In genomic region chr15:44719293-44719999, GRCh38 we compare ENCODE assay signal across 8 cellular contexts. TPM values are rescaled to one million over a fixed set of nuclear protein-coding genes. Genes with fewer than 3 reads are reported as not detected.
DNase-seq lines count a peak whose midpoint lies in the region; ATAC-seq and TF ChIP-seq lines count a peak whose summit lies in the region.

No MANE protein-coding gene starts in this region.

- no peaks in the 10 kb centered on the region for H3K27me3 ChIP-seq in left ventricle myocardium inferior (ENCODE audit: low read depth)
- no peaks in the 10 kb centered on the region for H3K27me3 ChIP-seq in right atrium auricular region

- H3K4me1 ChIP-seq in left ventricle myocardium inferior: peaks cover 46% of the 10 kb centered on the region
- H3K4me1 ChIP-seq in right atrium auricular region: peaks cover 0 to 25% of the 10 kb centered on the region in 2 donors

- H3K27ac Mint-ChIP-seq in T-helper 2 cell treated with Interferon-gamma antibody and Interleukin-4, amounts not matched to agents 5 μg/mL and 100 μg/mL, for 36 hours: peak overlapping the region; percentile 97

- peak; percentile 46 for ATAC-seq in HG03103 (IDR thresholded peaks at IDR 0.05; ENCODE audit: low read depth, unreplicated experiment)

- H3K36me3 ChIP-seq in left ventricle myocardium inferior (peaks cover 41% of the 10 kb centered on the region), right atrium auricular region (peaks cover 46% of the 10 kb centered on the region)

- no peaks in the 10 kb centered on the region for H3K27me3 Mint-ChIP-seq in T-helper 2 cell treated with Interferon-gamma antibody and Interleukin-4, amounts not matched to agents 5 μg/mL and 100 μg/mL, for 36 hours (ENCODE audit: low read depth)

- H3K4me3 Mint-ChIP-seq in T-helper 2 cell treated with Interferon-gamma antibody and Interleukin-4, amounts not matched to agents 5 μg/mL and 100 μg/mL, for 36 hours: peak overlapping the region; percentile 77

- DNase-seq in left ventricle myocardium inferior (no peak), right atrium auricular region (ENCODE audit: low spot score) (no peak), fibroblast of pulmonary artery (ENCODE audit: low read depth) (peak; percentile 27), NCI-H2196 treated with DMSO at 0.1 percent for 48 hours (lab: John Stamatoyannopoulos, UW; ENCODE audit: unreplicated experiment) (no peak), ureter (ENCODE audit: low spot score) (no peak), DMS79 (lab: John Stamatoyannopoulos, UW) (no peak)
- DNase-seq in T-helper 2 cell treated with Interferon-gamma antibody and Interleukin-4, amounts not matched to agents 5 μg/mL and 100 μg/mL, for 36 hours (ENCODE audit: low spot score): peak; percentile 78

- peaks cover 64% of the 10 kb centered on the region for H3K36me3 Mint-ChIP-seq in T-helper 2 cell treated with Interferon-gamma antibody and Interleukin-4, amounts not matched to agents 5 μg/mL and 100 μg/mL, for 36 hours (ENCODE audit: low read depth)

- H3K27ac ChIP-seq in left ventricle myocardium inferior (replicated peaks) (peak overlapping the region; percentile 19), right atrium auricular region (no peak overlapping the region)

- H3K9me3 ChIP-seq in left ventricle myocardium inferior (replicated peaks) (no peaks in the 10 kb centered on the region), right atrium auricular region (no peaks in the 10 kb centered on the region)

- intact Hi-C loops in left ventricle myocardium inferior (cut with micrococcal nuclease): no loop called here

- no peaks in the 10 kb centered on the region for H3K9me3 Mint-ChIP-seq in T-helper 2 cell treated with Interferon-gamma antibody and Interleukin-4, amounts not matched to agents 5 μg/mL and 100 μg/mL, for 36 hours

- H3K4me1 Mint-ChIP-seq in T-helper 2 cell treated with Interferon-gamma antibody and Interleukin-4, amounts not matched to agents 5 μg/mL and 100 μg/mL, for 36 hours (ENCODE audit: low read depth): peaks cover 69% of the 10 kb centered on the region

- H3K4me3 ChIP-seq in left ventricle myocardium inferior: no peak overlapping the region
- H3K4me3 ChIP-seq in right atrium auricular region: no peak overlapping the region
- no peak overlapping the region for H3K4me3 ChIP-seq in fibroblast of pulmonary artery (replicated peaks; ENCODE audit: low read depth, low read length)

- TF ChIP-seq CTCF in left ventricle myocardium inferior (IDR thresholded peaks at IDR 0.05; ENCODE audit: borderline replicate concordance) (no peak), right atrium auricular region (IDR thresholded peaks at IDR 0.05) (no peak), fibroblast of pulmonary artery (IDR thresholded peaks at IDR 0.05; ENCODE audit: low read length, missing control alignments) (no peak)

RNA-seq across cellular contexts. Expression of gene B2M, which starts 8.1 kb away (rescaled TPM):
- total RNA-seq in left ventricle myocardium inferior (1,128 TPM), right atrium auricular region (1,000 to 10,000 TPM; 1,354 to 2,259 TPM), ureter (1,566 TPM)

RNA-seq across cellular contexts. Expression of gene PATL2, which starts 8.3 kb away (rescaled TPM):
- 3.7 TPM for total RNA-seq in left ventricle myocardium inferior
- total RNA-seq in right atrium auricular region: 1 to 10 TPM in 1 of 2 donors, under 1 TPM in 1; 0.75 to 4.5 TPM
- total RNA-seq in ureter: 4.0 TPM

RNA-seq across cellular contexts. Expression of gene TRIM69, which starts 16.9 kb away (rescaled TPM):
- 57.6 TPM for total RNA-seq in left ventricle myocardium inferior
- total RNA-seq in right atrium auricular region: 10 to 100 TPM; 28.9 to 55.1 TPM
- total RNA-seq in ureter: 25.7 TPM

RNA-seq across cellular contexts. Expression of gene SPG11, which starts 56.0 kb away (rescaled TPM):
- 49.6 TPM for total RNA-seq in left ventricle myocardium inferior
- 10 to 100 TPM; 34.2 to 40.1 TPM for total RNA-seq in right atrium auricular region
- total RNA-seq in ureter: 155 TPM

Comparison
In these comparisons a context has a peak if more than half of its experiments do, and no peak if none do; other contexts are left out.
1. DNase-seq: peak in T-helper 2 cell treated with Interferon-gamma antibody and Interleukin-4, amounts not matched to agents 5 μg/mL and 100 μg/mL, for 36 hours (single experiment) and fibroblast of pulmonary artery (single experiment); none in left ventricle myocardium inferior (single experiment), right atrium auricular region (single experiment), NCI-H2196 treated with DMSO at 0.1 percent for 48 hours (single experiment), ureter (single experiment) and DMS79 (single experiment).